In the genomic region with DNA sequence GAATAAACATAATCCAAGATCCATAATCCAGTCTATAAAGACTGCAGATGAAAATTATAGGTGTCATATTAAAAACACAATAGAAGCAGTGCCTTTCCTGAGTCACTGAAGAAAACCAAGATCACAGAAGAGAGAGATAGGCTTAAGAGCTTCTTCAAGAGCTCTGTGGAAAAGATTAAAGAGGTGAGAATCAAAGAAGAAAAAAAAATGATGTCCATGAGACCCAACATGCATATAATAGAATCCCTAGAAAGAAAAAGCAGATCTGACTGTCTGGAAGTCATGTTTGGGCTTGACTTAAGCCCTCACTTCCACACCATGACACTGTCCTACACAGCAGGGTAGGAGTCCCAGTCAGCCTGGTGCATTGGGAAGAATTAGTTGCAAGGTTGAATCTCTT, we compare ENCODE assay signal across 31 cellular contexts.
"Had no signal": no experiment of that assay in that cellular context is flagged by ENCODE, and none has a peak within 500 bp of the region (broad histone marks: within the 10 kb centered on the region; RNA-seq: fewer than 3 reads in every experiment).

No MANE protein-coding gene starts in this region.

- H3K27ac ChIP-seq: adrenal gland, body of pancreas, brain microvascular endothelial cell, breast epithelium had no signal

- H3K27me3 Mint-ChIP-seq: activated CD8-positive, alpha-beta T cell treated with anti-CD3 and anti-CD28 coated beads for 36 hours had no signal

- H3K27me3 ChIP-seq: adrenal gland, body of pancreas, brain microvascular endothelial cell, breast epithelium had no signal

- ATAC-seq: activated CD8-positive, alpha-beta T cell treated with anti-CD3 and anti-CD28 coated beads for 36 hours; activated naive CD4-positive, alpha-beta T cell treated with anti-CD3 and anti-CD28 coated beads, Interleukin-2, amount 50 U/mL, for 72 hours; activated T-helper 17 cell treated with anti-CD3 and anti-CD28 coated beads, Interleukin-2, amount 50 U/mL, for 72 hours; body of pancreas had no signal

- H3K4me3 Mint-ChIP-seq: activated B cell treated with CpG ODN at 0.5 μM for 24 hours; activated CD4-positive, alpha-beta memory T cell treated with anti-CD3 and anti-CD28 coated beads for 36 hours; activated CD8-positive, alpha-beta T cell treated with anti-CD3 and anti-CD28 coated beads for 36 hours; activated naive CD4-positive, alpha-beta T cell treated with anti-CD3 and anti-CD28 coated beads for 36 hours; activated naive CD8-positive, alpha-beta T cell treated with anti-CD3 and anti-CD28 coated beads for 36 hours; activated T-cell treated with anti-CD3 and anti-CD28 coated beads, Interleukin-2, amount 50 U/mL, for 24 hours; activated T-helper 1 cell treated with anti-CD3 and anti-CD28 coated beads, Interleukin-12 subunit alpha, Interleukin-12 subunit beta, Interleukin-2, Interleukin-4 antibody, amounts not matched to agents 30 ng/mL and 10 ng/mL and 1 ng/mL, durations not matched to agents 14 hours and 24 hours and 36 hours; activated T-helper 17 cell treated with anti-CD3 and anti-CD28 coated beads, Interleukin-2, amount 50 U/mL, for 72 hours; T-helper 1 cell treated with Interleukin-12 subunit alpha and Interleukin-12 subunit beta and Interleukin-4 antibody, amounts not matched to agents 30 μg/mL and 1 μg/mL, for 36 hours; T-helper 2 cell treated with Interferon-gamma antibody and Interleukin-4, amounts not matched to agents 5 μg/mL and 100 μg/mL, for 36 hours had no signal

- H3K4me1 ChIP-seq: adrenal gland, body of pancreas, breast epithelium had no signal

- H3K4me3 ChIP-seq: adrenal gland, body of pancreas, breast epithelium had no signal

- H3K27ac Mint-ChIP-seq: activated B cell treated with CpG ODN at 0.5 μM for 24 hours; activated CD4-positive, alpha-beta memory T cell treated with anti-CD3 and anti-CD28 coated beads for 36 hours; activated CD8-positive, alpha-beta T cell treated with anti-CD3 and anti-CD28 coated beads for 36 hours; activated naive CD4-positive, alpha-beta T cell treated with anti-CD3 and anti-CD28 coated beads for 36 hours; activated naive CD8-positive, alpha-beta T cell treated with anti-CD3 and anti-CD28 coated beads for 36 hours; activated T-cell treated with anti-CD3 and anti-CD28 coated beads, Interleukin-2, amount 50 U/mL, for 24 hours; activated T-helper 1 cell treated with anti-CD3 and anti-CD28 coated beads, Interleukin-12 subunit alpha, Interleukin-12 subunit beta, Interleukin-2, Interleukin-4 antibody, amounts not matched to agents 30 ng/mL and 10 ng/mL and 1 ng/mL, durations not matched to agents 14 hours and 24 hours and 36 hours; T-helper 1 cell treated with Interleukin-12 subunit alpha and Interleukin-12 subunit beta and Interleukin-4 antibody, amounts not matched to agents 30 μg/mL and 1 μg/mL, for 36 hours; T-helper 2 cell treated with Interferon-gamma antibody and Interleukin-4, amounts not matched to agents 5 μg/mL and 100 μg/mL, for 36 hours had no signal

- DNase-seq: activated B cell treated with CpG ODN at 0.5 μM for 24 hours; activated CD4-positive, alpha-beta memory T cell treated with anti-CD3 and anti-CD28 coated beads for 36 hours; activated CD4-positive, alpha-beta T cell treated with anti-CD3 and anti-CD28 coated beads for 48 hours; activated CD4-positive, alpha-beta T cell treated with anti-CD3 and anti-CD28 coated beads, Interleukin-2, amount 50 U/mL, for 4 hours; activated CD4-positive, CD25-positive, alpha-beta regulatory T cell treated with anti-CD3 and anti-CD28 coated beads, Interleukin-2, amount 50 U/mL, for 72 hours; activated CD8-positive, alpha-beta memory T cell treated with anti-CD3 and anti-CD28 coated beads, Interleukin-2, amount 50 U/mL, for 4 hours; activated CD8-positive, alpha-beta T cell treated with anti-CD3 and anti-CD28 coated beads for 36 hours; activated effector memory CD4-positive, alpha-beta T cell treated with anti-CD3 and anti-CD28 coated beads, Interleukin-2, amount 50 U/mL, for 16 hours; activated gamma-delta T cell treated with Interleukin-2 at 50 U/mL for 16 hours; activated naive CD4-positive, alpha-beta T cell; activated naive CD4-positive, alpha-beta T cell treated with anti-CD3 and anti-CD28 coated beads for 36 hours; activated naive CD4-positive, alpha-beta T cell treated with anti-CD3 and anti-CD28 coated beads, Interleukin-2, amount 50 U/mL, for 16 hours; activated naive CD8-positive, alpha-beta T cell treated with anti-CD3 and anti-CD28 coated beads for 36 hours; activated T-cell treated with anti-CD3 and anti-CD28 coated beads for 4 hours; activated T-cell treated with anti-CD3 and anti-CD28 coated beads, Interleukin-2, amount 50 U/mL, for 24 hours; activated T-cell treated with anti-CD3 and anti-CD28 coated beads, Interleukin-2, amount 50 U/mL, for 48 hours; adrenal gland; amniotic stem cell; aorta; body of pancreas; brain microvascular endothelial cell; central memory CD4-positive, alpha-beta T cell; T-helper 1 cell; T-helper 2 cell; T-helper 9 cell had no signal

- H3K9me3 ChIP-seq: adrenal gland, breast epithelium had no signal

- H3K36me3 ChIP-seq: adrenal gland, brain microvascular endothelial cell, breast epithelium had no signal

- H3K36me3 Mint-ChIP-seq: activated CD4-positive, alpha-beta memory T cell treated with anti-CD3 and anti-CD28 coated beads for 36 hours had no signal
